In genomic region chr17:78137392-78138203, GRCh38 we compare ENCODE assay signal across 1 cellular context.
TF ChIP-seq lines count a peak whose summit lies in the region.

No MANE protein-coding gene starts in this region.

TF ChIP-seq in GM12878, 131 proteins besides CTCF, POLR2A, EP300 and RAD21 (continued from another document):
- TF ChIP-seq ZBTB40 (IDR thresholded peaks at IDR 0.05; ENCODE audit: borderline replicate concordance) (no peak), TCF7 (IDR thresholded peaks at IDR 0.05; ENCODE audit: borderline replicate concordance) (no peak), HDGF (IDR thresholded peaks at IDR 0.05) (peak; percentile 45; the same call in 1 of the 2 replicates), KLF5 (IDR thresholded peaks at IDR 0.05; ENCODE audit: partially characterized antibody) (peak; percentile 10), PML (IDR thresholded peaks at IDR 0.05; ENCODE audit: low read length) (no peak), PBX3 (IDR thresholded peaks at IDR 0.05; ENCODE audit: insufficient replicate concordance, low read depth, low read length) (no peak), BCL11A (IDR thresholded peaks at IDR 0.05; ENCODE audit: low read depth, low read length) (no peak), SMAD1 (IDR thresholded peaks at IDR 0.05; ENCODE audit: low read depth, partially characterized antibody) (no peak), FOXM1 (IDR thresholded peaks at IDR 0.05; ENCODE audit: low read depth, low read length) (no peak), RBBP5 (conservative IDR thresholded peaks at IDR 0.05) (no peak), ZSCAN29 (IDR thresholded peaks at IDR 0.05) (no peak), YBX1 (IDR thresholded peaks at IDR 0.05) (no peak), TBL1XR1 (IDR thresholded peaks at IDR 0.05; ENCODE audit: low read depth, low read length) (no peak), BACH1 (IDR thresholded peaks at IDR 0.05; ENCODE audit: borderline replicate concordance) (no peak), NR2F1 (conservative IDR thresholded peaks at IDR 0.05) (no peak), ATF7 (IDR thresholded peaks at IDR 0.05; ENCODE audit: low read depth) (no peak), BHLHE40 (IDR thresholded peaks at IDR 0.05; ENCODE audit: borderline replicate concordance in 1 of 2, low read depth in 2 of 2, low read length in 1 of 2) (peak in 1 of 2 experiments; percentile 6; a peak in 1 of 4 replicates), RUNX3 (IDR thresholded peaks at IDR 0.05; ENCODE audit: low read length) (no peak), NR2C2 (IDR thresholded peaks at IDR 0.05; ENCODE audit: borderline replicate concordance, control insufficient read depth, insufficient read length, low read depth) (no peak), HSF1 (IDR thresholded peaks at IDR 0.05; ENCODE audit: low read depth, low read length) (no peak), DPF2 (IDR thresholded peaks at IDR 0.05) (peak; percentile 53; the same call in 1 of the 2 replicates), ZNF24 (IDR thresholded peaks at IDR 0.05) (no peak), MEF2A (IDR thresholded peaks at IDR 0.05; ENCODE audit: insufficient read depth, low read depth, low read length) (no peak), NFYA (IDR thresholded peaks at IDR 0.05; ENCODE audit: borderline replicate concordance, low read depth, low read length) (no peak), CHD4 (IDR thresholded peaks at IDR 0.05) (peak; percentile 99), POLR2AphosphoS2 (IDR thresholded peaks at IDR 0.05; ENCODE audit: low read depth, low read length) (peak; percentile 40; the same call in 1 of the 2 replicates)
- TF ChIP-seq, protein P1, sequence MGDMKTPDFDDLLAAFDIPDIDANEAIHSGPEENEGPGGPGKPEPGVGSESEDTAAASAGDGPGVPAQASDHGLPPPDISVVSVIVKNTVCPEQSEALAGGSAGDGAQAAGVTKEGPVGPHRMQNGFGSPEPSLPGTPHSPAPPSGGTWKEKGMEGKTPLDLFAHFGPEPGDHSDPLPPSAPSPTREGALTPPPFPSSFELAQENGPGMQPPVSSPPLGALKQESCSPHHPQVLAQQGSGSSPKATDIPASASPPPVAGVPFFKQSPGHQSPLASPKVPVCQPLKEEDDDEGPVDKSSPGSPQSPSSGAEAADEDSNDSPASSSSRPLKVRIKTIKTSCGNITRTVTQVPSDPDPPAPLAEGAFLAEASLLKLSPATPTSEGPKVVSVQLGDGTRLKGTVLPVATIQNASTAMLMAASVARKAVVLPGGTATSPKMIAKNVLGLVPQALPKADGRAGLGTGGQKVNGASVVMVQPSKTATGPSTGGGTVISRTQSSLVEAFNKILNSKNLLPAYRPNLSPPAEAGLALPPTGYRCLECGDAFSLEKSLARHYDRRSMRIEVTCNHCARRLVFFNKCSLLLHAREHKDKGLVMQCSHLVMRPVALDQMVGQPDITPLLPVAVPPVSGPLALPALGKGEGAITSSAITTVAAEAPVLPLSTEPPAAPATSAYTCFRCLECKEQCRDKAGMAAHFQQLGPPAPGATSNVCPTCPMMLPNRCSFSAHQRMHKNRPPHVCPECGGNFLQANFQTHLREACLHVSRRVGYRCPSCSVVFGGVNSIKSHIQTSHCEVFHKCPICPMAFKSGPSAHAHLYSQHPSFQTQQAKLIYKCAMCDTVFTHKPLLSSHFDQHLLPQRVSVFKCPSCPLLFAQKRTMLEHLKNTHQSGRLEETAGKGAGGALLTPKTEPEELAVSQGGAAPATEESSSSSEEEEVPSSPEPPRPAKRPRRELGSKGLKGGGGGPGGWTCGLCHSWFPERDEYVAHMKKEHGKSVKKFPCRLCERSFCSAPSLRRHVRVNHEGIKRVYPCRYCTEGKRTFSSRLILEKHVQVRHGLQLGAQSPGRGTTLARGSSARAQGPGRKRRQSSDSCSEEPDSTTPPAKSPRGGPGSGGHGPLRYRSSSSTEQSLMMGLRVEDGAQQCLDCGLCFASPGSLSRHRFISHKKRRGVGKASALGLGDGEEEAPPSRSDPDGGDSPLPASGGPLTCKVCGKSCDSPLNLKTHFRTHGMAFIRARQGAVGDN (IDR thresholded peaks at IDR 0.05), result 0 out of 2 replicates have a peak, but pooled peaks have one; percentile 8
- TF ChIP-seq, protein P2, sequence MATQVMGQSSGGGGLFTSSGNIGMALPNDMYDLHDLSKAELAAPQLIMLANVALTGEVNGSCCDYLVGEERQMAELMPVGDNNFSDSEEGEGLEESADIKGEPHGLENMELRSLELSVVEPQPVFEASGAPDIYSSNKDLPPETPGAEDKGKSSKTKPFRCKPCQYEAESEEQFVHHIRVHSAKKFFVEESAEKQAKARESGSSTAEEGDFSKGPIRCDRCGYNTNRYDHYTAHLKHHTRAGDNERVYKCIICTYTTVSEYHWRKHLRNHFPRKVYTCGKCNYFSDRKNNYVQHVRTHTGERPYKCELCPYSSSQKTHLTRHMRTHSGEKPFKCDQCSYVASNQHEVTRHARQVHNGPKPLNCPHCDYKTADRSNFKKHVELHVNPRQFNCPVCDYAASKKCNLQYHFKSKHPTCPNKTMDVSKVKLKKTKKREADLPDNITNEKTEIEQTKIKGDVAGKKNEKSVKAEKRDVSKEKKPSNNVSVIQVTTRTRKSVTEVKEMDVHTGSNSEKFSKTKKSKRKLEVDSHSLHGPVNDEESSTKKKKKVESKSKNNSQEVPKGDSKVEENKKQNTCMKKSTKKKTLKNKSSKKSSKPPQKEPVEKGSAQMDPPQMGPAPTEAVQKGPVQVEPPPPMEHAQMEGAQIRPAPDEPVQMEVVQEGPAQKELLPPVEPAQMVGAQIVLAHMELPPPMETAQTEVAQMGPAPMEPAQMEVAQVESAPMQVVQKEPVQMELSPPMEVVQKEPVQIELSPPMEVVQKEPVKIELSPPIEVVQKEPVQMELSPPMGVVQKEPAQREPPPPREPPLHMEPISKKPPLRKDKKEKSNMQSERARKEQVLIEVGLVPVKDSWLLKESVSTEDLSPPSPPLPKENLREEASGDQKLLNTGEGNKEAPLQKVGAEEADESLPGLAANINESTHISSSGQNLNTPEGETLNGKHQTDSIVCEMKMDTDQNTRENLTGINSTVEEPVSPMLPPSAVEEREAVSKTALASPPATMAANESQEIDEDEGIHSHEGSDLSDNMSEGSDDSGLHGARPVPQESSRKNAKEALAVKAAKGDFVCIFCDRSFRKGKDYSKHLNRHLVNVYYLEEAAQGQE (IDR thresholded peaks at IDR 0.05; ENCODE audit: low read depth, low read length), result no peak
- TF ChIP-seq, protein P3, sequence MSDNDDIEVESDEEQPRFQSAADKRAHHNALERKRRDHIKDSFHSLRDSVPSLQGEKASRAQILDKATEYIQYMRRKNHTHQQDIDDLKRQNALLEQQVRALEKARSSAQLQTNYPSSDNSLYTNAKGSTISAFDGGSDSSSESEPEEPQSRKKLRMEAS (IDR thresholded peaks at IDR 0.05; ENCODE audit: low read depth, low read length), result no peak
- TF ChIP-seq, protein P4, sequence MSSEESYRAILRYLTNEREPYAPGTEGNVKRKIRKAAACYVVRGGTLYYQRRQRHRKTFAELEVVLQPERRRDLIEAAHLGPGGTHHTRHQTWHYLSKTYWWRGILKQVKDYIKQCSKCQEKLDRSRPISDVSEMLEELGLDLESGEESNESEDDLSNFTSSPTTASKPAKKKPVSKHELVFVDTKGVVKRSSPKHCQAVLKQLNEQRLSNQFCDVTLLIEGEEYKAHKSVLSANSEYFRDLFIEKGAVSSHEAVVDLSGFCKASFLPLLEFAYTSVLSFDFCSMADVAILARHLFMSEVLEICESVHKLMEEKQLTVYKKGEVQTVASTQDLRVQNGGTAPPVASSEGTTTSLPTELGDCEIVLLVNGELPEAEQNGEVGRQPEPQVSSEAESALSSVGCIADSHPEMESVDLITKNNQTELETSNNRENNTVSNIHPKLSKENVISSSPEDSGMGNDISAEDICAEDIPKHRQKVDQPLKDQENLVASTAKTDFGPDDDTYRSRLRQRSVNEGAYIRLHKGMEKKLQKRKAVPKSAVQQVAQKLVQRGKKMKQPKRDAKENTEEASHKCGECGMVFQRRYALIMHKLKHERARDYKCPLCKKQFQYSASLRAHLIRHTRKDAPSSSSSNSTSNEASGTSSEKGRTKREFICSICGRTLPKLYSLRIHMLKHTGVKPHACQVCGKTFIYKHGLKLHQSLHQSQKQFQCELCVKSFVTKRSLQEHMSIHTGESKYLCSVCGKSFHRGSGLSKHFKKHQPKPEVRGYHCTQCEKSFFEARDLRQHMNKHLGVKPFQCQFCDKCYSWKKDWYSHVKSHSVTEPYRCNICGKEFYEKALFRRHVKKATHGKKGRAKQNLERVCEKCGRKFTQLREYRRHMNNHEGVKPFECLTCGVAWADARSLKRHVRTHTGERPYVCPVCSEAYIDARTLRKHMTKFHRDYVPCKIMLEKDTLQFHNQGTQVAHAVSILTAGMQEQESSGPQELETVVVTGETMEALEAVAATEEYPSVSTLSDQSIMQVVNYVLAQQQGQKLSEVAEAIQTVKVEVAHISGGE (CRISPR knock-in tag; IDR thresholded peaks at IDR 0.05), result no peak
- TF ChIP-seq, protein P5, sequence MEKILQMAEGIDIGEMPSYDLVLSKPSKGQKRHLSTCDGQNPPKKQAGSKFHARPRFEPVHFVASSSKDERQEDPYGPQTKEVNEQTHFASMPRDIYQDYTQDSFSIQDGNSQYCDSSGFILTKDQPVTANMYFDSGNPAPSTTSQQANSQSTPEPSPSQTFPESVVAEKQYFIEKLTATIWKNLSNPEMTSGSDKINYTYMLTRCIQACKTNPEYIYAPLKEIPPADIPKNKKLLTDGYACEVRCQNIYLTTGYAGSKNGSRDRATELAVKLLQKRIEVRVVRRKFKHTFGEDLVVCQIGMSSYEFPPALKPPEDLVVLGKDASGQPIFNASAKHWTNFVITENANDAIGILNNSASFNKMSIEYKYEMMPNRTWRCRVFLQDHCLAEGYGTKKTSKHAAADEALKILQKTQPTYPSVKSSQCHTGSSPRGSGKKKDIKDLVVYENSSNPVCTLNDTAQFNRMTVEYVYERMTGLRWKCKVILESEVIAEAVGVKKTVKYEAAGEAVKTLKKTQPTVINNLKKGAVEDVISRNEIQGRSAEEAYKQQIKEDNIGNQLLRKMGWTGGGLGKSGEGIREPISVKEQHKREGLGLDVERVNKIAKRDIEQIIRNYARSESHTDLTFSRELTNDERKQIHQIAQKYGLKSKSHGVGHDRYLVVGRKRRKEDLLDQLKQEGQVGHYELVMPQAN (conservative IDR thresholded peaks at IDR 0.05), result peak; percentile 78
TF ChIP-seq in GM12878: peak in this region for 20.
